ENCODE assay signal across 1 cellular context in the genomic region with DNA sequence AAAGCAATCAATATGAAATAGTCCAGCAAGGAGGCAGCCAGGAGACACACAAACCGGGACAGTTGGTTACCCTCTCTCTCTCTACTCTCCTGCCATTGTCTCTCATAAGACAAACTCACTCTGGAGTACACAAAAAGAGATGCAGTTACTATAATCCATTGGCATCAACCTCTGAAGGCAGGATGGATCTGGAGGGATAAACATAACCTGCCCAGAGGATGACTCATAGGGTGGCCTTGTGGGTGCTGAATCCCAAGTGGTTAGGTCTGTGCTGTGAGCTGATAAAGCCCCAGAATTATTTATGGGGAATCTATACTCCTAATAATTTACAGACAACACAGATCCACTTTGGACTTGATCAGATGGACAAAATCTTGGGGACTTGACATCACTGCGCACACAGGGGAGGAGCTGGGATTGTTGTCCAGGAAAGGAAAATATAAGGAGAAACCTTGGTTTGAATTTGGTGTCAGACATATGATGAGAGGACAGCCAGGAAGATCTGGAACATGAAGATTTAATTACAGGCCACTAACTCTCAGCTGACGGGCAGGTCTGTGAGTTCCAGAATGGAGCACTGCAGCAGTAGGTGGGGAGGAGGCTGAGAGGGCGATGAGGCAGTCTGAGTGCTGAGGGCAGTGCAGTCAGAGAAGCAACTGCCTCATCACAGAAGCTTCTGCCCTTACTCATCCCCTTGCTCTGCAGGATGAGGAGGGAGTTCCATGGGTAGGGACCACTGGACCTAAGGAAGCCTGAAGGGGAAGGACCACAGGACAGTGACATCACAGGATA.
TF ChIP-seq lines count a peak whose summit lies in the region.

No MANE protein-coding gene starts in this region.

TF ChIP-seq in H1, 55 proteins besides CTCF, POLR2A, EP300 and RAD21 (continued from another document):
- TF ChIP-seq FOSL1 (IDR thresholded peaks at IDR 0.05; ENCODE audit: insufficient read depth, low read depth, low read length): no peak
- TF ChIP-seq EZH2 (IDR thresholded peaks at IDR 0.05; ENCODE audit: low read depth, low read length, severe bottlenecking): no peak
- no peak for TF ChIP-seq NANOG (IDR thresholded peaks at IDR 0.05; ENCODE audit: insufficient read depth, low read depth, low read length, poor library complexity, severe bottlenecking)
- no peak for TF ChIP-seq ASH2L (IDR thresholded peaks at IDR 0.05; ENCODE audit: low read length)
- TF ChIP-seq RFX5 (IDR thresholded peaks at IDR 0.05; ENCODE audit: borderline replicate concordance, low read depth, low read length): no peak
- TF ChIP-seq CEBPB (IDR thresholded peaks at IDR 0.05; ENCODE audit: low read depth, low read length): no peak
- TF ChIP-seq RBBP5 (IDR thresholded peaks at IDR 0.05; ENCODE audit: borderline replicate concordance, low read depth, low read length): no peak
- no peak for TF ChIP-seq USF2 (IDR thresholded peaks at IDR 0.05; ENCODE audit: low read length)
- TF ChIP-seq CBX8 (IDR thresholded peaks at IDR 0.05; ENCODE audit: borderline replicate concordance, low read depth, low read length): no peak
- TF ChIP-seq, protein P1, sequence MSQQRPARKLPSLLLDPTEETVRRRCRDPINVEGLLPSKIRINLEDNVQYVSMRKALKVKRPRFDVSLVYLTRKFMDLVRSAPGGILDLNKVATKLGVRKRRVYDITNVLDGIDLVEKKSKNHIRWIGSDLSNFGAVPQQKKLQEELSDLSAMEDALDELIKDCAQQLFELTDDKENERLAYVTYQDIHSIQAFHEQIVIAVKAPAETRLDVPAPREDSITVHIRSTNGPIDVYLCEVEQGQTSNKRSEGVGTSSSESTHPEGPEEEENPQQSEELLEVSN (IDR thresholded peaks at IDR 0.05): no peak
- no peak for TF ChIP-seq JUND (IDR thresholded peaks at IDR 0.05; ENCODE audit: low read length)
- no peak for TF ChIP-seq SP2 (IDR thresholded peaks at IDR 0.05; ENCODE audit: low read length)
